Comparison of ENCODE assay signal across 17 cellular contexts in genomic region chr2:171667041-171667440, GRCh38. TPM values are rescaled to one million over a fixed set of nuclear protein-coding genes. Genes with fewer than 3 reads are reported as not detected.
A peak's percentile ranks its signal among the peaks of the same experiment; 100 is the strongest.
DNase-seq lines count a peak whose midpoint lies in the region; ATAC-seq and TF ChIP-seq lines count a peak whose summit lies in the region.
"Had no signal": no experiment of that assay in that cellular context is flagged by ENCODE, and none has a peak within 500 bp of the region (broad histone marks: within the 10 kb centered on the region; RNA-seq: fewer than 3 reads in every experiment).

No MANE protein-coding gene starts in this region.

- POLR2A ChIA-PET in HCT116 (lab: Charles Lee), result no interaction called here

- CTCF ChIA-PET in HCT116 (lab: Charles Lee), result no interaction called here

- no TSS peak for BruUV-seq in HCT116 (replicated peaks; lab: Mats Ljungman, UMichigan)

- H3K4me3 ChIP-seq in HCT116 (replicated peaks in 1 of 2; ENCODE audit: low read depth in 1 of 2, low read length in 2 of 2), result no peak overlapping the region
- H3K4me3 ChIP-seq: A549, GM12878 had no signal

- H3K9me3 ChIP-seq in HCT116 (ENCODE audit: control insufficient read depth in 1 of 2, insufficient read depth in 1 of 2, low read depth in 1 of 2, low read length in 2 of 2), result no peaks in the 10 kb centered on the region
- H3K9me3 ChIP-seq: A549, Caco-2 had no signal

- RAD21 ChIA-PET in HCT116 (lab: Charles Lee; ENCODE audit: low non-redundant PET in 1 of 2, low total read pairs in 2 of 2, uncharacterized antibody in 2 of 2, unreplicated experiment in 2 of 2), result no interaction called here

- H3K4me2 ChIP-seq in HCT116 (ENCODE audit: low read length), result no peak overlapping the region
- H3K4me2 ChIP-seq: A549 had no signal

- no peaks in the 10 kb centered on the region for H4K20me1 ChIP-seq in HCT116 (ENCODE audit: insufficient read depth)

- H3K36me3 ChIP-seq in HCT116 (ENCODE audit: control insufficient read depth in 1 of 2, insufficient read depth in 2 of 2, low read length in 2 of 2), result no peaks in the 10 kb centered on the region

- H3K27ac ChIP-seq in HCT116 (ENCODE audit: low read depth, low read length) (no peak overlapping the region), cingulate gyrus (ENCODE audit: low read depth, low read length) (peak overlapping the region; percentile 92)
- H3K27ac ChIP-seq: A549 had no signal

- ATAC-seq in HCT116 (no peak), GM21515 (IDR thresholded peaks at IDR 0.05; ENCODE audit: unreplicated experiment) (no peak), HG03108 (IDR thresholded peaks at IDR 0.05; ENCODE audit: unreplicated experiment) (no peak)
- ATAC-seq: A549, GM12878 had no signal

- H3K27me3 ChIP-seq in HCT116 (ENCODE audit: insufficient read depth, low read length), result no peaks in the 10 kb centered on the region

- DNase-seq in HCT116 (ENCODE audit: low read depth, low spot score) (no peak), superior temporal gyrus (ENCODE audit: extremely low spot score) (peak; percentile 25), DMS153 (lab: John Stamatoyannopoulos, UW) (no peak)
- DNase-seq: 8988T; C1 segment of cervical spinal cord; Caco-2; CD4-positive, alpha-beta memory T cell; DMS79; EL; GDM1; H7; HCEC 1CT had no signal

- TF ChIP-seq POLR2A in HCT116 (IDR thresholded peaks at IDR 0.05; ENCODE audit: borderline replicate concordance, extremely low read depth, insufficient read depth, insufficient read length), result no peak

- no peaks in the 10 kb centered on the region for H3K9me2 ChIP-seq in HCT116 (ENCODE audit: insufficient read depth)

- no peaks in the 10 kb centered on the region for H3K4me1 ChIP-seq in HCT116 (ENCODE audit: control insufficient read depth in 1 of 2, insufficient read depth in 2 of 2, low read length in 2 of 2)
- H3K4me1 ChIP-seq: A549, Caco-2 had no signal

- TF ChIP-seq RAD21 in HCT116 (IDR thresholded peaks at IDR 0.05; ENCODE audit: low read depth), result no peak

- TF ChIP-seq CTCF in HCT116 (IDR thresholded peaks at IDR 0.05 in 2 of 3, conservative IDR thresholded peaks at IDR 0.05 in 1 of 3; ENCODE audit: borderline replicate concordance in 1 of 3, insufficient read depth in 1 of 3, low read depth in 2 of 3, low read length in 2 of 3), result no peak

- intact Hi-C loops in HCT116 (cut with micrococcal nuclease), result no loop called here

- no peak overlapping the region for H3K9ac ChIP-seq in HCT116 (ENCODE audit: low read length)

- H3K79me2 ChIP-seq in HCT116 (ENCODE audit: insufficient read depth, low read length), result no peaks in the 10 kb centered on the region

- peak overlapping the region; percentile 3 for H2AFZ ChIP-seq in HCT116 (ENCODE audit: low read depth, low read length, poor library complexity, severe bottlenecking)

TF ChIP-seq in HCT116, 20 proteins besides CTCF, POLR2A, EP300 and RAD21:
- TF ChIP-seq EZH2phosphoT487 (IDR thresholded peaks at IDR 0.05; ENCODE audit: borderline replicate concordance) (no peak), ZFX (IDR thresholded peaks at IDR 0.05) (no peak), ZNF274 (IDR thresholded peaks at IDR 0.05; ENCODE audit: low read depth, low read length) (no peak), SRF (IDR thresholded peaks at IDR 0.05; ENCODE audit: low read depth) (no peak), CEBPB (IDR thresholded peaks at IDR 0.05; ENCODE audit: low read depth) (no peak), SP1 (IDR thresholded peaks at IDR 0.05; ENCODE audit: low read depth) (no peak), MAX (IDR thresholded peaks at IDR 0.05) (no peak), ZBTB33 (IDR thresholded peaks at IDR 0.05; ENCODE audit: extremely low read depth, insufficient replicate concordance, low read length) (no peak), ELF1 (IDR thresholded peaks at IDR 0.05; ENCODE audit: borderline replicate concordance, low read depth) (no peak), REST (IDR thresholded peaks at IDR 0.05; ENCODE audit: low read depth) (no peak), POLR2AphosphoS5 (IDR thresholded peaks at IDR 0.05; ENCODE audit: low read depth, low read length) (no peak), YY1 (IDR thresholded peaks at IDR 0.05; ENCODE audit: extremely low read depth, insufficient replicate concordance, low read depth, low read length) (no peak), ATF3 (IDR thresholded peaks at IDR 0.05) (no peak), FOSL1 (IDR thresholded peaks at IDR 0.05; ENCODE audit: low read depth) (no peak), CBX3 (IDR thresholded peaks at IDR 0.05; ENCODE audit: low read depth) (no peak), TCF7L2 (IDR thresholded peaks at IDR 0.05; ENCODE audit: borderline replicate concordance, extremely low read depth, insufficient read depth, insufficient read length) (no peak)

RNA-seq across cellular contexts. Expression of gene DYNC1I2, which starts 20.2 kb away (rescaled TPM):
- total RNA-seq in HCT116 (2021; ENCODE audit: unreplicated experiment), result 39.4 TPM
- 31.6 and 34.2 TPM in 2 replicates for polyA plus RNA-seq in HCT116 (2012)
